ENCODE assay signal across 9 cellular contexts in the genomic region with DNA sequence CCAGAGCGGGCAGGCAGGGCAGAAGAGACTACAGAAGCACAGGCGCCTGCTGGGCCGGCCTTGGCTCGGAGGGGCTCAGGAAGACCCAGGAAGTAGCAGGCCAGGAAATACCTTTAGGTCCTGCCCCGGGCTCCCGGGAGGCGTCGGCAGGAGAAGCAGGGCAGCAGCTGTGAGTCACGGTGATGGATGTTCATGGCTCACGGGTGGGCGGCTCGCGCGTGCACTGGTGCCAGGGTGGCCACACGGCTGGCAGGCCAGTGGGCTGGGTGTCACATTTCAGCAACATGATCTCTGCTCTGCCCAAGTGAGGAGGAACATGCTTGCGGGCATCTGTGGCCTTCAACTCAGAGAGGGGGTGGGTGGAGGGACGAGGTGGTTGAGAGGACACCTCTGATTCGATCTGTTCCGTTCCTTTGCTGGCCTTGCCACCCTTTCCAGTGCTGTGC.
A peak's percentile ranks its signal among the peaks of the same experiment; 100 is the strongest.
DNase-seq lines count a peak whose midpoint lies in the region; ATAC-seq, FAIRE-seq and TF ChIP-seq lines count a peak whose summit lies in the region.
"Had no signal": no experiment of that assay in that cellular context is flagged by ENCODE, and none has a peak within 500 bp of the region (broad histone marks: within the 10 kb centered on the region; RNA-seq: fewer than 3 reads in every experiment).

No MANE protein-coding gene starts in this region.

- no peaks in the 10 kb centered on the region for H3K9me3 ChIP-seq in pancreas
- no peaks in the 10 kb centered on the region for H3K9me3 ChIP-seq in CD8-positive, alpha-beta memory T cell (ENCODE audit: low read length)

- H3K27me3 Mint-ChIP-seq in CD8-positive, alpha-beta memory T cell, result peaks cover 3 to 12% of the 10 kb centered on the region in 2 donors

- TF ChIP-seq CTCF in fibroblast of mammary gland (conservative IDR thresholded peaks at IDR 0.05; ENCODE audit: control insufficient read depth, insufficient read depth, low read depth, low read length) (no peak), pancreas (IDR thresholded peaks at IDR 0.05) (no peak)

- H3K4me1 Mint-ChIP-seq in CD8-positive, alpha-beta memory T cell, result peaks cover 4 to 8% (median 6%) of the 10 kb centered on the region in 3 donors

- no peaks in the 10 kb centered on the region for H3K36me3 Mint-ChIP-seq in CD8-positive, alpha-beta memory T cell

- no peak overlapping the region for H3K27ac Mint-ChIP-seq in CD8-positive, alpha-beta memory T cell

- FAIRE-seq in pancreas (lab: Jason Lieb, UNC), result no peak

- H3K4me1 ChIP-seq in pancreas, result no peaks in the 10 kb centered on the region
- H3K4me1 ChIP-seq in CD8-positive, alpha-beta memory T cell (ENCODE audit: insufficient read depth, low read length), result no peaks in the 10 kb centered on the region

- 62 to 63% methylated on average over 19 of the region's 19 CpGs for WGBS in pancreas, 2 donors

- no peaks in the 10 kb centered on the region for H3K9me3 Mint-ChIP-seq in CD8-positive, alpha-beta memory T cell

- DNase-seq in DMS 273 (lab: John Stamatoyannopoulos, UW; ENCODE audit: unreplicated experiment), result peak; percentile 78
- DNase-seq in RPMI7951 (ENCODE audit: low read depth), result peak; percentile 64
- peak; percentile 68 for DNase-seq in fibroblast of mammary gland (ENCODE audit: low read depth)
- peak in 2 of 6 donors; percentile 16 to 34 for DNase-seq in pancreas
- DNase-seq in CD8-positive, alpha-beta memory T cell, result no peak

- no peak overlapping the region for H3K4me3 Mint-ChIP-seq in CD8-positive, alpha-beta memory T cell

- POLR2A ChIA-PET in CD8-positive, alpha-beta memory T cell (lab: Charles Lee), result no interaction called here

- H3K27me3 ChIP-seq in pancreas, result no peaks in the 10 kb centered on the region
- no peaks in the 10 kb centered on the region for H3K27me3 ChIP-seq in CD8-positive, alpha-beta memory T cell (ENCODE audit: insufficient read depth, low read length, poor library complexity, severe bottlenecking)
- H3K27me3 ChIP-seq: cardiac muscle cell had no signal

- peak overlapping the region; percentile 6 to 77 (median 40) for H3K27ac ChIP-seq in pancreas
- no peak overlapping the region for H3K27ac ChIP-seq in CD8-positive, alpha-beta memory T cell (ENCODE audit: low read depth, low read length)
- H3K27ac ChIP-seq: cardiac muscle cell had no signal

- H3K36me3 ChIP-seq in pancreas, result no peaks in the 10 kb centered on the region
- no peaks in the 10 kb centered on the region for H3K36me3 ChIP-seq in CD8-positive, alpha-beta memory T cell (ENCODE audit: insufficient read depth, low read length)
- H3K36me3 ChIP-seq: cardiac muscle cell had no signal

- H3K4me3 ChIP-seq in fibroblast of mammary gland (ENCODE audit: control insufficient read depth, low read depth, low read length) (no peak overlapping the region), pancreas (no peak overlapping the region)
- H3K4me3 ChIP-seq in CD8-positive, alpha-beta memory T cell (ENCODE audit: low read length), result no peak overlapping the region
- H3K4me3 ChIP-seq: cardiac muscle cell had no signal

- intact Hi-C loops in pancreas (cut with DNase I), result no loop called here

- CTCF ChIA-PET in CD8-positive, alpha-beta memory T cell (lab: Charles Lee), result no interaction called here

- ATAC-seq in pancreas (peak; percentile 54 to 68 (median 64)), GM18498 (IDR thresholded peaks at IDR 0.05; ENCODE audit: unreplicated experiment) (no peak), HG02588 (IDR thresholded peaks at IDR 0.05; ENCODE audit: unreplicated experiment) (no peak), HG03108 (IDR thresholded peaks at IDR 0.05; ENCODE audit: unreplicated experiment) (no peak)

Comparison
In these comparisons a context has a peak if more than half of its experiments do, and no peak if none do; other contexts are left out.
1. DNase-seq: peak in DMS 273 (single experiment), RPMI7951 (single experiment) and fibroblast of mammary gland (single experiment); none in CD8-positive, alpha-beta memory T cell (0 of 5).
2. ATAC-seq: peak in pancreas (4 of 4); none in GM18498 (single experiment), HG02588 (single experiment) and HG03108 (single experiment).